In the genomic region with DNA sequence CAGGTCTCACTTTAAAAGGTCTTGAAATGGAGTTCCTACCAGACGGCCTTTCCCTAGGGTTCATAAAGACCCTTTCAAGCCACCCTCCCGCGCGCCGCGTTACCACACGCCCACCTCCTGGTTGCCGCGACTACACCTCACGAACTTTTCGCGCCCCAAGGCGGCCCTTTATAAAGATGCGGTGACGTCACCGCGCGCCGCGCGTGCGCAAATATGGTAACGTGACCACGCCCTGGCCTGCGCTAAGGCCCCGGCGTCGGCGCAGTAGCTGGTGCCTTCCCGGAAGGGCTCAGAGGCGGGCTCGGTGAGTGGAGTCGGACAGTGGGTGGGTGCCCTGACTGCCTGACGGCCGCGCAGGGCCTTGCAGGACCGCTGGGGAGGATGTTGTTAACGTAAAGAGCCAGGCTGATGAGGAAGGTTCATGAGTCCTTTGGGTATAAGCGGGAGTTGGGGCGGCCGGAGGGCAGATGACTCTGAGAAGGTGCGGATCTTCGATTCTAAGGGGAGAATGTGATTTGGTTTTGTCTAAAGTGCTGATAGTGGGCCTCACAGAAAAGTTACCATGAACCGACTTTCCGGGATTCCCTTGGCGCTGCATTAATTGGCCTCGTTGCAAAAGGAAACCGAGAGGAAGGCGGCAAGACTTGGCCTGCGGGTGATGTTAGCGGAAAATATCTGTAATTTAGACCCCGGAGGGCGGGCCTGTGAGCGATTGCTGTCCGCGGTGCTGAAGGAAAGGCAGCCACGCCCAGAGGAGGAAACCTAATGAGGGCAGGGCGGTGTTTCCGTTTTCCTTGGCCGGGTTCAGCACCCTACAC, we compare ENCODE assay signal across 1 cellular context.
TF ChIP-seq lines count a peak whose summit lies in the region.

No MANE protein-coding gene starts in this region.

TF ChIP-seq in HEK293, 187 proteins besides CTCF, POLR2A, EP300 and RAD21 (continued from another document):
- TF ChIP-seq, protein P1, sequence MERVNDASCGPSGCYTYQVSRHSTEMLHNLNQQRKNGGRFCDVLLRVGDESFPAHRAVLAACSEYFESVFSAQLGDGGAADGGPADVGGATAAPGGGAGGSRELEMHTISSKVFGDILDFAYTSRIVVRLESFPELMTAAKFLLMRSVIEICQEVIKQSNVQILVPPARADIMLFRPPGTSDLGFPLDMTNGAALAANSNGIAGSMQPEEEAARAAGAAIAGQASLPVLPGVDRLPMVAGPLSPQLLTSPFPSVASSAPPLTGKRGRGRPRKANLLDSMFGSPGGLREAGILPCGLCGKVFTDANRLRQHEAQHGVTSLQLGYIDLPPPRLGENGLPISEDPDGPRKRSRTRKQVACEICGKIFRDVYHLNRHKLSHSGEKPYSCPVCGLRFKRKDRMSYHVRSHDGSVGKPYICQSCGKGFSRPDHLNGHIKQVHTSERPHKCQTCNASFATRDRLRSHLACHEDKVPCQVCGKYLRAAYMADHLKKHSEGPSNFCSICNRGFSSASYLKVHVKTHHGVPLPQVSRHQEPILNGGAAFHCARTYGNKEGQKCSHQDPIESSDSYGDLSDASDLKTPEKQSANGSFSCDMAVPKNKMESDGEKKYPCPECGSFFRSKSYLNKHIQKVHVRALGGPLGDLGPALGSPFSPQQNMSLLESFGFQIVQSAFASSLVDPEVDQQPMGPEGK (tag by site-specific recombination; IDR thresholded peaks at IDR 0.05) = peak; percentile 52
